1 cellular context compared by ENCODE assay signal in genomic region chr21:38223893-38224540, GRCh38.
TF ChIP-seq lines count a peak whose summit lies in the region.

No MANE protein-coding gene starts in this region.

TF ChIP-seq in H1, 55 proteins besides CTCF, POLR2A, EP300 and RAD21:
- peak; percentile 48; the same call in 1 of the 2 replicates for TF ChIP-seq KDM1A (IDR thresholded peaks at IDR 0.05; ENCODE audit: borderline replicate concordance, low read length)
- TF ChIP-seq CBX5 (IDR thresholded peaks at IDR 0.05; ENCODE audit: low read depth, low read length) = 0 out of 2 replicates have a peak, but pooled peaks have one; percentile 71
- no peak for TF ChIP-seq TCF12 (IDR thresholded peaks at IDR 0.05; ENCODE audit: low read depth, low read length)
- no peak for TF ChIP-seq CEBPB (IDR thresholded peaks at IDR 0.05; ENCODE audit: low read depth, low read length)
